ENCODE assay signal across 2 cellular contexts in the genomic region with DNA sequence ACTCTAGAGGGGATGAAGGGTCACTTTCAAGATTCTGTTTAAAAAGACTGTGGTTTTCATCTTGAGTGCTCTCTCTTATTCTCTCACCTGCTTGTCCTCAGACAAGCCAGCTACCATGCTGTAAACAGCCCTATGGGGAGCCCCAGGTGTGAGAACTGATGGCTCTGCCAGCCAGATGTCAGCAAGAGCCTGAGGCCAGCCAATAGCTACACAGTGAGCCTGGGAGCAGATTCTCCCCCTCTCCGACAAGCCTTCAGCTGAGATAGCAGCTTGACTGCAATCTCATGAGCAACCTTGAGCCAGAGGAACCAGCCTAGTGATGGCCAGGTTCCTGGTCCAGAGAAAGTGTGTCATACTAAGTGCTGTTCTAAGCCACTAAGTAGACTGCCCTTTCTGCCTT.
A peak's percentile ranks its signal among the peaks of the same experiment; 100 is the strongest.
TF ChIP-seq lines count a peak whose summit lies in the region.

No MANE protein-coding gene starts in this region.

TF ChIP-seq in IMR-90, 13 proteins besides CTCF, POLR2A, EP300 and RAD21:
- TF ChIP-seq, protein P1, sequence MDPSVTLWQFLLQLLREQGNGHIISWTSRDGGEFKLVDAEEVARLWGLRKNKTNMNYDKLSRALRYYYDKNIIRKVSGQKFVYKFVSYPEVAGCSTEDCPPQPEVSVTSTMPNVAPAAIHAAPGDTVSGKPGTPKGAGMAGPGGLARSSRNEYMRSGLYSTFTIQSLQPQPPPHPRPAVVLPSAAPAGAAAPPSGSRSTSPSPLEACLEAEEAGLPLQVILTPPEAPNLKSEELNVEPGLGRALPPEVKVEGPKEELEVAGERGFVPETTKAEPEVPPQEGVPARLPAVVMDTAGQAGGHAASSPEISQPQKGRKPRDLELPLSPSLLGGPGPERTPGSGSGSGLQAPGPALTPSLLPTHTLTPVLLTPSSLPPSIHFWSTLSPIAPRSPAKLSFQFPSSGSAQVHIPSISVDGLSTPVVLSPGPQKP (IDR thresholded peaks at IDR 0.05; ENCODE audit: borderline replicate concordance, low read depth, low read length): no peak
- TF ChIP-seq MAFK (IDR thresholded peaks at IDR 0.05; ENCODE audit: low read depth, low read length): no peak
- TF ChIP-seq SMC3 (IDR thresholded peaks at IDR 0.05; ENCODE audit: low read depth, low read length): no peak
- TF ChIP-seq BHLHE40 (IDR thresholded peaks at IDR 0.05; ENCODE audit: low read depth, low read length): no peak
- TF ChIP-seq MXI1 (IDR thresholded peaks at IDR 0.05; ENCODE audit: borderline replicate concordance, low read depth, low read length): no peak
- TF ChIP-seq NFE2L2 (IDR thresholded peaks at IDR 0.05; ENCODE audit: low read depth, low read length): no peak
- no peak for TF ChIP-seq RCOR1 (IDR thresholded peaks at IDR 0.05; ENCODE audit: insufficient replicate concordance, low read length)
- TF ChIP-seq MAZ (IDR thresholded peaks at IDR 0.05; ENCODE audit: borderline replicate concordance, low read depth, low read length): no peak
- TF ChIP-seq RFX5 (IDR thresholded peaks at IDR 0.05; ENCODE audit: low read depth, low read length): no peak
- TF ChIP-seq CEBPB (IDR thresholded peaks at IDR 0.05; ENCODE audit: low read depth, low read length): no peak
- TF ChIP-seq FOS (IDR thresholded peaks at IDR 0.05; ENCODE audit: low read depth, low read length): no peak
- TF ChIP-seq, protein P2, sequence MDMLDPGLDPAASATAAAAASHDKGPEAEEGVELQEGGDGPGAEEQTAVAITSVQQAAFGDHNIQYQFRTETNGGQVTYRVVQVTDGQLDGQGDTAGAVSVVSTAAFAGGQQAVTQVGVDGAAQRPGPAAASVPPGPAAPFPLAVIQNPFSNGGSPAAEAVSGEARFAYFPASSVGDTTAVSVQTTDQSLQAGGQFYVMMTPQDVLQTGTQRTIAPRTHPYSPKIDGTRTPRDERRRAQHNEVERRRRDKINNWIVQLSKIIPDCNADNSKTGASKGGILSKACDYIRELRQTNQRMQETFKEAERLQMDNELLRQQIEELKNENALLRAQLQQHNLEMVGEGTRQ (IDR thresholded peaks at IDR 0.05; ENCODE audit: low read depth, low read length): no peak

TF ChIP-seq in H1, 55 proteins besides CTCF, POLR2A, EP300 and RAD21:
- TF ChIP-seq EZH2 (IDR thresholded peaks at IDR 0.05; ENCODE audit: low read depth, low read length, severe bottlenecking): no peak
- TF ChIP-seq SIN3A (conservative IDR thresholded peaks at IDR 0.05 in 1 of 2, IDR thresholded peaks at IDR 0.05 in 1 of 2; ENCODE audit: low read depth in 1 of 2, low read length in 2 of 2): peak in 1 of 2 experiments; percentile 46; a peak in 1 of 4 replicates
- TF ChIP-seq, protein P3, sequence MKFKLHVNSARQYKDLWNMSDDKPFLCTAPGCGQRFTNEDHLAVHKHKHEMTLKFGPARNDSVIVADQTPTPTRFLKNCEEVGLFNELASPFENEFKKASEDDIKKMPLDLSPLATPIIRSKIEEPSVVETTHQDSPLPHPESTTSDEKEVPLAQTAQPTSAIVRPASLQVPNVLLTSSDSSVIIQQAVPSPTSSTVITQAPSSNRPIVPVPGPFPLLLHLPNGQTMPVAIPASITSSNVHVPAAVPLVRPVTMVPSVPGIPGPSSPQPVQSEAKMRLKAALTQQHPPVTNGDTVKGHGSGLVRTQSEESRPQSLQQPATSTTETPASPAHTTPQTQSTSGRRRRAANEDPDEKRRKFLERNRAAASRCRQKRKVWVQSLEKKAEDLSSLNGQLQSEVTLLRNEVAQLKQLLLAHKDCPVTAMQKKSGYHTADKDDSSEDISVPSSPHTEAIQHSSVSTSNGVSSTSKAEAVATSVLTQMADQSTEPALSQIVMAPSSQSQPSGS (IDR thresholded peaks at IDR 0.05; ENCODE audit: low read length): no peak
- 0 out of 2 replicates have a peak, but pooled peaks have one; percentile 26 for TF ChIP-seq TCF12 (IDR thresholded peaks at IDR 0.05; ENCODE audit: low read depth, low read length)
- no peak for TF ChIP-seq ASH2L (IDR thresholded peaks at IDR 0.05; ENCODE audit: low read length)
